In the genomic region with DNA sequence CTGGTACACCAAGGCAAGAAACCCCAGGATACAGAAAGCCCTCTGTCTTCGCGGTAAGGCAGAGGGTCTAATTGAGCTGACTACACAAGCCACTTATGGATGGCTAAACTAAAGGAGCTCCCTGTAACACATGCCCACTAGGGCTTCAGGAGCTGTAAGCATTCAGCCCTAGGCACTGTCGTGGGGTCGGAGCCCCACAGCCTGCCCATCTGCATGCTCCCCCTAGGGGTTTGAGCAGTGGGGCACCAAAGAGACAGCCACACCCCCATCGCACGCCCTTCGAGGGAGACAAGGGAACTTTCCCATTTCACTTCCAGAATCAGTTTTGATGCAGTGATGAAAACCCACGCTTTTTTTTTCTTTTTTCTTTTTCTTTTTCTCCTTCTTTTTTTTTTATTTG, we compare ENCODE assay signal across 1 cellular context.
TF ChIP-seq lines count a peak whose summit lies in the region.

No MANE protein-coding gene starts in this region.

TF ChIP-seq in GM23338, 12 proteins besides CTCF, POLR2A, EP300 and RAD21 (continued from another document):
- TF ChIP-seq, protein P1, sequence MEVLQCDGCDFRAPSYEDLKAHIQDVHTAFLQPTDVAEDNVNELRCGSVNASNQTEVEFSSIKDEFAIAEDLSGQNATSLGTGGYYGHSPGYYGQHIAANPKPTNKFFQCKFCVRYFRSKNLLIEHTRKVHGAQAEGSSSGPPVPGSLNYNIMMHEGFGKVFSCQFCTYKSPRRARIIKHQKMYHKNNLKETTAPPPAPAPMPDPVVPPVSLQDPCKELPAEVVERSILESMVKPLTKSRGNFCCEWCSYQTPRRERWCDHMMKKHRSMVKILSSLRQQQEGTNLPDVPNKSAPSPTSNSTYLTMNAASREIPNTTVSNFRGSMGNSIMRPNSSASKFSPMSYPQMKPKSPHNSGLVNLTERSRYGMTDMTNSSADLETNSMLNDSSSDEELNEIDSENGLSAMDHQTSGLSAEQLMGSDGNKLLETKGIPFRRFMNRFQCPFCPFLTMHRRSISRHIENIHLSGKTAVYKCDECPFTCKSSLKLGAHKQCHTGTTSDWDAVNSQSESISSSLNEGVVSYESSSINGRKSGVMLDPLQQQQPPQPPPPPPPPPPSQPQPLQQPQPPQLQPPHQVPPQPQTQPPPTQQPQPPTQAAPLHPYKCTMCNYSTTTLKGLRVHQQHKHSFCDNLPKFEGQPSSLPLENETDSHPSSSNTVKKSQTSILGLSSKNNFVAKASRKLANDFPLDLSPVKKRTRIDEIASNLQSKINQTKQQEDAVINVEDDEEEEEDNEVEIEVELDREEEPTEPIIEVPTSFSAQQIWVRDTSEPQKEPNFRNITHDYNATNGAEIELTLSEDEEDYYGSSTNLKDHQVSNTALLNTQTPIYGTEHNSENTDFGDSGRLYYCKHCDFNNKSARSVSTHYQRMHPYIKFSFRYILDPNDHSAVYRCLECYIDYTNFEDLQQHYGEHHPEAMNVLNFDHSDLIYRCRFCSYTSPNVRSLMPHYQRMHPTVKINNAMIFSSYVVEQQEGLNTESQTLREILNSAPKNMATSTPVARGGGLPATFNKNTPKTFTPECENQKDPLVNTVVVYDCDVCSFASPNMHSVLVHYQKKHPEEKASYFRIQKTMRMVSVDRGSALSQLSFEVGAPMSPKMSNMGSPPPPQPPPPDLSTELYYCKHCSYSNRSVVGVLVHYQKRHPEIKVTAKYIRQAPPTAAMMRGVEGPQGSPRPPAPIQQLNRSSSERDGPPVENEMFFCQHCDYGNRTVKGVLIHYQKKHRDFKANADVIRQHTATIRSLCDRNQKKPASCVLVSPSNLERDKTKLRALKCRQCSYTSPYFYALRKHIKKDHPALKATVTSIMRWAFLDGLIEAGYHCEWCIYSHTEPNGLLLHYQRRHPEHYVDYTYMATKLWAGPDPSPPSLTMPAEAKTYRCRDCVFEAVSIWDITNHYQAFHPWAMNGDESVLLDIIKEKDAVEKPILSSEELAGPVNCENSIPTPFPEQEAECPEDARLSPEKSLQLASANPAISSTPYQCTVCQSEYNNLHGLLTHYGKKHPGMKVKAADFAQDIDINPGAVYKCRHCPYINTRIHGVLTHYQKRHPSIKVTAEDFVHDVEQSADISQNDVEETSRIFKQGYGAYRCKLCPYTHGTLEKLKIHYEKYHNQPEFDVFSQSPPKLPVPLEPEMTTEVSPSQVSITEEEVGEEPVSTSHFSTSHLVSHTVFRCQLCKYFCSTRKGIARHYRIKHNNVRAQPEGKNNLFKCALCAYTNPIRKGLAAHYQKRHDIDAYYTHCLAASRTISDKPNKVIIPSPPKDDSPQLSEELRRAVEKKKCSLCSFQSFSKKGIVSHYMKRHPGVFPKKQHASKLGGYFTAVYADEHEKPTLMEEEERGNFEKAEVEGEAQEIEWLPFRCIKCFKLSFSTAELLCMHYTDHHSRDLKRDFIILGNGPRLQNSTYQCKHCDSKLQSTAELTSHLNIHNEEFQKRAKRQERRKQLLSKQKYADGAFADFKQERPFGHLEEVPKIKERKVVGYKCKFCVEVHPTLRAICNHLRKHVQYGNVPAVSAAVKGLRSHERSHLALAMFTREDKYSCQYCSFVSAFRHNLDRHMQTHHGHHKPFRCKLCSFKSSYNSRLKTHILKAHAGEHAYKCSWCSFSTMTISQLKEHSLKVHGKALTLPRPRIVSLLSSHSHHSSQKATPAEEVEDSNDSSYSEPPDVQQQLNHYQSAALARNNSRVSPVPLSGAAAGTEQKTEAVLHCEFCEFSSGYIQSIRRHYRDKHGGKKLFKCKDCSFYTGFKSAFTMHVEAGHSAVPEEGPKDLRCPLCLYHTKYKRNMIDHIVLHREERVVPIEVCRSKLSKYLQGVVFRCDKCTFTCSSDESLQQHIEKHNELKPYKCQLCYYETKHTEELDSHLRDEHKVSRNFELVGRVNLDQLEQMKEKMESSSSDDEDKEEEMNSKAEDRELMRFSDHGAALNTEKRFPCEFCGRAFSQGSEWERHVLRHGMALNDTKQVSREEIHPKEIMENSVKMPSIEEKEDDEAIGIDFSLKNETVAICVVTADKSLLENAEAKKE (CRISPR knock-in tag; IDR thresholded peaks at IDR 0.05): no peak
